Comparison of ENCODE assay signal across 1 cellular context in genomic region chr22:30354644-30355043, GRCh38.
TF ChIP-seq lines count a peak whose summit lies in the region.

No MANE protein-coding gene starts in this region.

TF ChIP-seq in K562, 482 proteins besides CTCF, POLR2A, EP300 and RAD21:
- TF ChIP-seq ZNF780A (CRISPR knock-in tag; IDR thresholded peaks at IDR 0.05) (no peak), FOS (IDR thresholded peaks at IDR 0.05; ENCODE audit: extremely low read depth, insufficient read length) (no peak), ZBTB43 (CRISPR knock-in tag; IDR thresholded peaks at IDR 0.05) (no peak), RBM34 (IDR thresholded peaks at IDR 0.05; ENCODE audit: borderline replicate concordance, insufficient read depth, low read length) (no peak), ZNF174 (CRISPR knock-in tag; IDR thresholded peaks at IDR 0.05) (no peak), U2AF2 (optimal IDR thresholded peaks at IDR 0.05; ENCODE audit: low read depth, low read length) (no peak), CUX1 (CRISPR knock-in tag; IDR thresholded peaks at IDR 0.05) (no peak), YBX1 (IDR thresholded peaks at IDR 0.05) (no peak), SMARCC2 (IDR thresholded peaks at IDR 0.05; ENCODE audit: low read depth) (no peak), KDM1A (IDR thresholded peaks at IDR 0.05) (no peak), HNRNPUL1 (IDR thresholded peaks at IDR 0.05; ENCODE audit: low read length) (no peak), FOXO4 (CRISPR knock-in tag; IDR thresholded peaks at IDR 0.05) (no peak), TAL1 (IDR thresholded peaks at IDR 0.05) (no peak), COPS2 (conservative IDR thresholded peaks at IDR 0.05) (no peak)
